ENCODE assay signal across 34 cellular contexts in genomic region chr2:78614747-78615146, GRCh38.
"Had no signal": no experiment of that assay in that cellular context is flagged by ENCODE, and none has a peak within 500 bp of the region (broad histone marks: within the 10 kb centered on the region; RNA-seq: fewer than 3 reads in every experiment).

No MANE protein-coding gene starts in this region.

- H3K4me1 ChIP-seq: adrenal gland, ascending aorta, body of pancreas, breast epithelium had no signal

- H3K27ac ChIP-seq: adrenal gland, ascending aorta, body of pancreas, brain microvascular endothelial cell, breast epithelium, cardiac muscle cell had no signal

- H3K9me3 ChIP-seq: adrenal gland, ascending aorta, body of pancreas, breast epithelium had no signal

- FAIRE-seq: astrocyte, bronchial epithelial cell had no signal

- H3K27me3 ChIP-seq: adrenal gland, ascending aorta, body of pancreas, brain microvascular endothelial cell, breast epithelium, cardiac muscle cell had no signal

- DNase-seq: activated effector memory CD4-positive, alpha-beta T cell treated with anti-CD3 and anti-CD28 coated beads, Interleukin-2, amount 50 U/mL, for 16 hours; activated effector memory CD4-positive, alpha-beta T cell treated with Interleukin-2 at 50 U/mL for 16 hours; activated gamma-delta T cell; activated gamma-delta T cell treated with Interleukin-2 at 50 U/mL for 16 hours; activated naive CD4-positive, alpha-beta T cell; activated naive CD4-positive, alpha-beta T cell treated with anti-CD3 and anti-CD28 coated beads for 36 hours; activated naive CD4-positive, alpha-beta T cell treated with anti-CD3 and anti-CD28 coated beads, Interleukin-2, amount 10 ng/mL, durations not matched to agents 7 days and 5 days; activated naive CD4-positive, alpha-beta T cell treated with anti-CD3 and anti-CD28 coated beads, Interleukin-2, amount 50 U/mL, for 16 hours; activated naive CD4-positive, alpha-beta T cell treated with Interleukin-2 at 50 U/mL for 16 hours; activated naive CD8-positive, alpha-beta T cell treated with anti-CD3 and anti-CD28 coated beads for 36 hours; activated naive CD8-positive, alpha-beta T cell treated with anti-CD3 and anti-CD28 coated beads, Interleukin-2, amount 10 ng/mL, durations not matched to agents 7 days and 5 days; activated naive CD8-positive, alpha-beta T cell treated with anti-CD3 and anti-CD28 coated beads, Interleukin-2, amount 50 U/mL, for 24 hours; activated T-cell treated with anti-CD3 and anti-CD28 coated beads, Interleukin-2, amount 50 U/mL, for 1 hour; activated T-cell treated with anti-CD3 and anti-CD28 coated beads, Interleukin-2, amount 50 U/mL, for 24 hours; activated T-cell treated with anti-CD3 and anti-CD28 coated beads, Interleukin-2, amount 50 U/mL, for 4 hours; activated T-cell treated with anti-CD3 and anti-CD28 coated beads, Interleukin-2, amount 50 U/mL, for 48 hours; activated T-cell treated with anti-CD3 and anti-CD28 coated beads, Interleukin-2, amount 50 U/mL, for 72 hours; adrenal gland; amniotic stem cell; amygdala; anterior cingulate cortex; aorta; body of pancreas; brain microvascular endothelial cell; caudate nucleus; central memory CD4-positive, alpha-beta T cell; cerebellar nuclear complex had no signal

- H3K36me3 ChIP-seq: adrenal gland, ascending aorta, brain microvascular endothelial cell, breast epithelium, cardiac muscle cell had no signal

- ATAC-seq: activated naive CD4-positive, alpha-beta T cell treated with anti-CD3 and anti-CD28 coated beads, Interleukin-2, amount 50 U/mL, for 72 hours; activated naive CD8-positive, alpha-beta T cell treated with anti-CD3 and anti-CD28 coated beads, Interleukin-2, amount 50 U/mL, for 24 hours; activated T-cell treated with anti-CD3 and anti-CD28 coated beads, Interleukin-2, amount 50 U/mL, for 4 hours; activated T-cell treated with anti-CD3 and anti-CD28 coated beads, Interleukin-2, amount 50 U/mL, for 72 hours; activated T-helper 17 cell treated with anti-CD3 and anti-CD28 coated beads, Interleukin-2, amount 50 U/mL, for 72 hours; body of pancreas had no signal

- H3K4me3 ChIP-seq: adrenal gland, ascending aorta, body of pancreas, breast epithelium, cardiac muscle cell had no signal
